15 cellular contexts compared by ENCODE assay signal in genomic region chr5:15366676-15367391, GRCh38.
DNase-seq lines count a peak whose midpoint lies in the region; ATAC-seq and TF ChIP-seq lines count a peak whose summit lies in the region.
"Had no signal": no experiment of that assay in that cellular context is flagged by ENCODE, and none has a peak within 500 bp of the region (broad histone marks: within the 10 kb centered on the region; RNA-seq: fewer than 3 reads in every experiment).

No MANE protein-coding gene starts in this region.

- no peaks in the 10 kb centered on the region; a peak in 1 of 4 replicates for H3K4me1 ChIP-seq in SK-N-SH (ENCODE audit: control insufficient read depth in 1 of 2, insufficient read depth in 2 of 2, low read depth in 1 of 2, low read length in 1 of 2)
- peaks cover 0 to 18% (median 0%) of the 10 kb centered on the region in 3 donors for H3K4me1 ChIP-seq in gastroesophageal sphincter
- H3K4me1 ChIP-seq in transverse colon, result no peaks in the 10 kb centered on the region
- peaks cover 3% of the 10 kb centered on the region for H3K4me1 ChIP-seq in suprapubic skin
- H3K4me1 ChIP-seq: colonic mucosa, Peyer's patch had no signal

- in situ Hi-C loops in transverse colon (cut with MboI; ENCODE audit: low pct_ligation_motif_present in 1 of 4, low pct_unique_long_range_greater_than_20kb in 1 of 4, low sequenced_read_pairs in 3 of 4), result no loop called here

- TF ChIP-seq CTCF in SK-N-SH (IDR thresholded peaks at IDR 0.05), result no peak
- TF ChIP-seq CTCF in gastroesophageal sphincter (IDR thresholded peaks at IDR 0.05), result no peak
- TF ChIP-seq CTCF in omental fat pad (IDR thresholded peaks at IDR 0.05), result no peak
- TF ChIP-seq CTCF in transverse colon (IDR thresholded peaks at IDR 0.05), result no peak
- no peak for TF ChIP-seq CTCF in suprapubic skin (IDR thresholded peaks at IDR 0.05)

- H3K27me3 ChIP-seq in SK-N-SH (ENCODE audit: insufficient read depth) (no peaks in the 10 kb centered on the region), gastroesophageal sphincter (no peaks in the 10 kb centered on the region), transverse colon (no peaks in the 10 kb centered on the region), suprapubic skin (no peaks in the 10 kb centered on the region)
- H3K27me3 ChIP-seq: colonic mucosa, Peyer's patch, upper lobe of left lung had no signal

- peaks cover 7% of the 10 kb centered on the region for H3F3A ChIP-seq in SK-N-SH (replicated peaks; ENCODE audit: insufficient read depth)

- TF ChIP-seq POLR2A in gastroesophageal sphincter (IDR thresholded peaks at IDR 0.05), result no peak
- TF ChIP-seq POLR2A in transverse colon (IDR thresholded peaks at IDR 0.05), result no peak
- no peak for TF ChIP-seq POLR2A in suprapubic skin (IDR thresholded peaks at IDR 0.05)

- peak; percentile 17 for DNase-seq in EL
- DNase-seq in SK-N-SH, result no peak
- no peak for DNase-seq in omental fat pad (ENCODE audit: low spot score)
- DNase-seq in transverse colon, result no peak
- no peak for DNase-seq in GM19240 (ENCODE audit: insufficient read length, low spot score)
- no peak for DNase-seq in suprapubic skin (ENCODE audit: low spot score in 2 of 2)
- no peak for DNase-seq in NCI-H1048 (lab: John Stamatoyannopoulos, UW)
- DNase-seq: activated CD4-positive, alpha-beta T cell treated with anti-CD3 and anti-CD28 coated beads for 36 hours; activated T-cell treated with anti-CD3 and anti-CD28 coated beads for 4 hours; colonic mucosa; DMS79; NCI-H510A; Peyer's patch; upper lobe of left lung had no signal

- POLR2A ChIA-PET in SK-N-SH (lab: Yijun Ruan, JAX), result no interaction called here

- no peaks in the 10 kb centered on the region for H3K9me2 ChIP-seq in SK-N-SH

- H3K9me3 ChIP-seq in SK-N-SH, result no peaks in the 10 kb centered on the region
- H3K9me3 ChIP-seq in gastroesophageal sphincter, result no peaks in the 10 kb centered on the region
- H3K9me3 ChIP-seq in transverse colon, result no peaks in the 10 kb centered on the region
- H3K9me3 ChIP-seq in suprapubic skin, result no peaks in the 10 kb centered on the region
- H3K9me3 ChIP-seq: colonic mucosa, Peyer's patch, upper lobe of left lung had no signal

- no peak overlapping the region for H3K4me3 ChIP-seq in SK-N-SH (ENCODE audit: low read depth in 2 of 2, low read length in 1 of 2)
- H3K4me3 ChIP-seq in gastroesophageal sphincter, result no peak overlapping the region
- no peak overlapping the region for H3K4me3 ChIP-seq in transverse colon
- no peak overlapping the region for H3K4me3 ChIP-seq in suprapubic skin
- H3K4me3 ChIP-seq: colonic mucosa, Peyer's patch, upper lobe of left lung had no signal

- no peaks in the 10 kb centered on the region for H3K36me3 ChIP-seq in SK-N-SH (replicated peaks in 1 of 2; ENCODE audit: control insufficient read depth in 1 of 2, insufficient read depth in 2 of 2, low read length in 1 of 2)
- H3K36me3 ChIP-seq in gastroesophageal sphincter, result no peaks in the 10 kb centered on the region
- H3K36me3 ChIP-seq in transverse colon, result no peaks in the 10 kb centered on the region
- no peaks in the 10 kb centered on the region for H3K36me3 ChIP-seq in suprapubic skin
- H3K36me3 ChIP-seq: colonic mucosa, Peyer's patch, upper lobe of left lung had no signal

- 31% methylated on average over 6 of the region's 6 CpGs for WGBS in SK-N-SH (ENCODE audit: low lambda C conversion rate)
- WGBS in gastroesophageal sphincter (ENCODE audit: low coverage in 1 of 2), 2 donors, result 34 to 37% methylated on average over 6 of the region's 6 CpGs
- WGBS in transverse colon (ENCODE audit: low coverage in 1 of 2), 2 donors, result 50% methylated on average over 2 to 6 of the region's 6 CpGs
- WGBS in suprapubic skin, result 36% methylated on average over 6 of the region's 6 CpGs

- no peak for TF ChIP-seq RAD21 in SK-N-SH (IDR thresholded peaks at IDR 0.05; ENCODE audit: low read length)

- intact Hi-C loops in transverse colon (cut with DNase I; ENCODE audit: low total_unique reads), result no loop called here

- no peaks in the 10 kb centered on the region for H4K20me1 ChIP-seq in SK-N-SH (ENCODE audit: insufficient read depth)

- H3K27ac ChIP-seq in SK-N-SH (ENCODE audit: low read depth in 2 of 2, low read length in 1 of 2), result no peak overlapping the region
- H3K27ac ChIP-seq in gastroesophageal sphincter, result no peak overlapping the region
- H3K27ac ChIP-seq in transverse colon, result no peak overlapping the region
- no peak overlapping the region for H3K27ac ChIP-seq in suprapubic skin
- H3K27ac ChIP-seq: colonic mucosa, Peyer's patch had no signal

- CTCF ChIA-PET in SK-N-SH (lab: Yijun Ruan, JAX), result no interaction called here

- peak; percentile 31 for ATAC-seq in gastroesophageal sphincter
- ATAC-seq in omental fat pad (ENCODE audit: low FRiP score), result peak; percentile 71
- ATAC-seq: activated CD4-positive, alpha-beta T cell treated with anti-CD3 and anti-CD28 coated beads for 36 hours had no signal

- H3K79me2 ChIP-seq in SK-N-SH (ENCODE audit: insufficient read depth), result no peaks in the 10 kb centered on the region

- H3K9ac ChIP-seq in SK-N-SH, result no peak overlapping the region

- TF ChIP-seq EP300 in SK-N-SH (IDR thresholded peaks at IDR 0.05; ENCODE audit: borderline replicate concordance in 1 of 2, low read depth in 1 of 2, low read length in 1 of 2), result no peak
- TF ChIP-seq EP300 in gastroesophageal sphincter (IDR thresholded peaks at IDR 0.05), result no peak
- no peak for TF ChIP-seq EP300 in transverse colon (IDR thresholded peaks at IDR 0.05; ENCODE audit: low read depth)
- TF ChIP-seq EP300 in suprapubic skin (IDR thresholded peaks at IDR 0.05), result no peak

- H2AFZ ChIP-seq in SK-N-SH (ENCODE audit: low read depth), result no peak overlapping the region; the same call in 1 of the 2 replicates

- H3K4me2 ChIP-seq in SK-N-SH, result peak overlapping the region; percentile 54

TF ChIP-seq in SK-N-SH, 30 proteins besides CTCF, POLR2A, EP300 and RAD21:
- TF ChIP-seq SIN3A (IDR thresholded peaks at IDR 0.05; ENCODE audit: borderline replicate concordance, low read depth, low read length), result no peak
- TF ChIP-seq RXRA (IDR thresholded peaks at IDR 0.05; ENCODE audit: borderline replicate concordance, low read depth), result 0 out of 2 replicates have a peak, but pooled peaks have one; percentile 32
